ENCODE assay signal across 15 cellular contexts in the genomic region with DNA sequence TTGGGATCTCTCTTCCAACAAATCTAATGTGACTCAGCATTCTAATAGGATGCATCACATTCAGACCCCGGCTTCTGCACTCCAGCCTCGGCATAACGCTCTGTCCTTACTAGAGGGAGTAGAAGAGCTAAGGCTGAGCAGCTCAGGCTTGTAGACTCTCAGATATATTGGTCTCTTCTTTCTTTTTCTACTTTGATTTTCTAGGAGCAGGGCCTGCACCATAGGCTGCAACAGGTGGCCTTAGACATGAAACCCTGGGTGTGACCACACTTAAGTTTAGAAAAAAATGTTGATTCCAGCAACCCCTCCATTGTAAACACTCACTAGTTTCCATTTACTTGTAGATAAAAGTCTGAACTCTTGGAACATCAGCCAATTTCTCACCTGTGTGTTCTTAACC.
DNase-seq lines count a peak whose midpoint lies in the region; ATAC-seq lines count a peak whose summit lies in the region.
"Had no signal": no experiment of that assay in that cellular context is flagged by ENCODE, and none has a peak within 500 bp of the region (broad histone marks: within the 10 kb centered on the region; RNA-seq: fewer than 3 reads in every experiment).

No MANE protein-coding gene starts in this region.

- peaks cover 4% of the 10 kb centered on the region for H3K9me3 Mint-ChIP-seq in activated naive CD8-positive, alpha-beta T cell treated with anti-CD3 and anti-CD28 coated beads for 36 hours

- no peak overlapping the region for H3K4me3 Mint-ChIP-seq in activated naive CD8-positive, alpha-beta T cell treated with anti-CD3 and anti-CD28 coated beads for 36 hours
- H3K4me3 Mint-ChIP-seq: B cell; CD4-positive, alpha-beta T cell; CD8-positive, alpha-beta memory T cell; HFFc6 had no signal

- no peak overlapping the region for H3K27ac Mint-ChIP-seq in activated naive CD8-positive, alpha-beta T cell treated with anti-CD3 and anti-CD28 coated beads for 36 hours
- H3K27ac Mint-ChIP-seq: B cell; CD4-positive, alpha-beta T cell; CD8-positive, alpha-beta memory T cell; HFFc6 had no signal

- H3K27me3 Mint-ChIP-seq in activated naive CD8-positive, alpha-beta T cell treated with anti-CD3 and anti-CD28 coated beads for 36 hours, result peaks cover 5% of the 10 kb centered on the region
- H3K27me3 Mint-ChIP-seq: CD4-positive, alpha-beta T cell; CD8-positive, alpha-beta memory T cell had no signal

- no peaks in the 10 kb centered on the region for H3K36me3 Mint-ChIP-seq in activated naive CD8-positive, alpha-beta T cell treated with anti-CD3 and anti-CD28 coated beads for 36 hours
- H3K36me3 Mint-ChIP-seq: CD8-positive, alpha-beta memory T cell had no signal

- ATAC-seq in HG02938 (IDR thresholded peaks at IDR 0.05; ENCODE audit: unreplicated experiment), result no peak

- no peaks in the 10 kb centered on the region for H3K4me1 Mint-ChIP-seq in activated naive CD8-positive, alpha-beta T cell treated with anti-CD3 and anti-CD28 coated beads for 36 hours
- H3K4me1 Mint-ChIP-seq: B cell; CD8-positive, alpha-beta memory T cell had no signal

- DNase-seq in DMS 273 (lab: John Stamatoyannopoulos, UW; ENCODE audit: unreplicated experiment), result peak; percentile 17
- no peak for DNase-seq in DMS 273 treated with DMSO at 0.1 percent for 48 hours (lab: John Stamatoyannopoulos, UW)
- DNase-seq in HT1080 (ENCODE audit: low read depth), result peak; percentile 7
- peak; percentile 4 for DNase-seq in M059J (ENCODE audit: low read depth)
- DNase-seq in NCI-H524 (lab: John Stamatoyannopoulos, UW), result no peak
- no peak for DNase-seq in activated naive CD8-positive, alpha-beta T cell treated with anti-CD3 and anti-CD28 coated beads for 36 hours
- DNase-seq: Calu3; CD4-positive, alpha-beta T cell; CD8-positive, alpha-beta memory T cell; DMS53; DMS79 treated with DMSO at 0.1 percent for 48 hours; GOT3; HFFc6 had no signal

Comparison
In these comparisons a context has a peak if more than half of its experiments do, and no peak if none do; other contexts are left out.
1. DNase-seq: peak in DMS 273 (single experiment), HT1080 (single experiment) and M059J (single experiment); none in DMS 273 treated with DMSO at 0.1 percent for 48 hours (single experiment), NCI-H524 (0 of 2) and activated naive CD8-positive, alpha-beta T cell treated with anti-CD3 and anti-CD28 coated beads for 36 hours (single experiment).